18 cellular contexts compared by ENCODE assay signal in genomic region chr15:38187646-38188313, GRCh38.
DNase-seq lines count a peak whose midpoint lies in the region; ATAC-seq and TF ChIP-seq lines count a peak whose summit lies in the region.
"Had no signal": no experiment of that assay in that cellular context is flagged by ENCODE, and none has a peak within 500 bp of the region (broad histone marks: within the 10 kb centered on the region; RNA-seq: fewer than 3 reads in every experiment).

No MANE protein-coding gene starts in this region.

- no peak overlapping the region for H4K91ac ChIP-seq in IMR-90 (ENCODE audit: insufficient read depth, low read depth, low read length)

- H3K4me3 ChIP-seq in IMR-90 (ENCODE audit: insufficient read depth, low read depth, low read length) (no peak overlapping the region), left lung (no peak overlapping the region), thyroid gland (replicated peaks in 1 of 3) (no peak overlapping the region)
- H3K4me3 ChIP-seq: K562, sigmoid colon had no signal

- no peak overlapping the region for H2AFZ ChIP-seq in IMR-90 (replicated peaks; ENCODE audit: low read length, poor library complexity)
- H2AFZ ChIP-seq: parathyroid adenoma had no signal

- no peak overlapping the region for H3K9ac ChIP-seq in IMR-90 (ENCODE audit: low read depth, low read length)
- H3K9ac ChIP-seq: parathyroid adenoma had no signal

- no peak overlapping the region for H2AK5ac ChIP-seq in IMR-90 (ENCODE audit: low read depth, low read length)

- no peak overlapping the region for H2BK5ac ChIP-seq in IMR-90 (ENCODE audit: low read depth, low read length, poor library complexity, severe bottlenecking)

- no peak overlapping the region for H2BK120ac ChIP-seq in IMR-90 (ENCODE audit: low read depth, low read length)

- TF ChIP-seq POLR2A in IMR-90 (IDR thresholded peaks at IDR 0.05; ENCODE audit: low read depth, low read length) (no peak), thyroid gland (IDR thresholded peaks at IDR 0.05) (peak in 1 of 2 donors; percentile 52)

- no peaks in the 10 kb centered on the region for H3K36me3 ChIP-seq in IMR-90 (ENCODE audit: control insufficient read depth, insufficient read depth, low read length)
- H3K36me3 ChIP-seq in left lung = no peaks in the 10 kb centered on the region
- no peaks in the 10 kb centered on the region for H3K36me3 ChIP-seq in thyroid gland
- H3K36me3 ChIP-seq: sigmoid colon had no signal

- H2AK9ac ChIP-seq in IMR-90 (replicated peaks; ENCODE audit: low read depth, low read length, poor library complexity) = no peak overlapping the region

- H3K4me1 ChIP-seq in IMR-90 (ENCODE audit: control insufficient read depth, insufficient read depth, low read length) (no peaks in the 10 kb centered on the region; the same call in 1 of the 2 replicates), left lung (no peaks in the 10 kb centered on the region), thyroid gland (peaks cover 13 to 26% of the 10 kb centered on the region in 2 donors)
- H3K4me1 ChIP-seq: parathyroid adenoma, sigmoid colon had no signal

- POLR2A ChIA-PET in IMR-90 (lab: Charles Lee; ENCODE audit: unreplicated experiment) = no interaction called here

- no peak overlapping the region for H3K18ac ChIP-seq in IMR-90 (ENCODE audit: low read depth, low read length)

- intact Hi-C loops in IMR-90 (cut with micrococcal nuclease) (no loop called here), left lung (cut with DNase I) (no loop called here), thyroid gland (cut with DNase I) (no loop called here)

- H2BK15ac ChIP-seq in IMR-90 (ENCODE audit: low read depth, low read length) = no peak overlapping the region

- no peak overlapping the region for H3K56ac ChIP-seq in IMR-90 (ENCODE audit: extremely low read depth, insufficient read depth, low read length)

- ATAC-seq in IMR-90 (ENCODE audit: low read depth) = no peak
- peak; percentile 91 for ATAC-seq in left lung
- ATAC-seq in HG02852 (IDR thresholded peaks at IDR 0.05; ENCODE audit: unreplicated experiment) = no peak
- ATAC-seq in HG02885 (IDR thresholded peaks at IDR 0.05; ENCODE audit: poor library complexity, unreplicated experiment) = no peak
- ATAC-seq: activated CD4-positive, CD25-positive, alpha-beta regulatory T cell treated with anti-CD3 and anti-CD28 coated beads, Interleukin-2, amount 50 U/mL, for 24 hours; activated CD8-positive, alpha-beta T cell treated with anti-CD3 and anti-CD28 coated beads for 36 hours; HCT116; K562 had no signal

- no peak overlapping the region for H3K23ac ChIP-seq in IMR-90 (ENCODE audit: low read depth, low read length)

- H3K27ac ChIP-seq in IMR-90 (ENCODE audit: insufficient read depth, low read length) = no peak overlapping the region
- H3K27ac ChIP-seq in left lung = no peak overlapping the region
- H3K27ac ChIP-seq in thyroid gland = peak overlapping the region; percentile 60 to 82 (median 72)
- H3K27ac ChIP-seq: parathyroid adenoma, sigmoid colon had no signal

- no peak overlapping the region for H3K4ac ChIP-seq in IMR-90 (ENCODE audit: low read depth, low read length)

- no peak for TF ChIP-seq CTCF in IMR-90 (conservative IDR thresholded peaks at IDR 0.05; ENCODE audit: low read depth, low read length)
- no peak for TF ChIP-seq CTCF in left lung (IDR thresholded peaks at IDR 0.05)
- no peak for TF ChIP-seq CTCF in thyroid gland (IDR thresholded peaks at IDR 0.05)

- no TSS peak for BruUV-seq in IMR-90 (replicated peaks; lab: Mats Ljungman, UMichigan)

- no peak overlapping the region for H4K8ac ChIP-seq in IMR-90 (ENCODE audit: low read depth in 2 of 2, low read length in 2 of 2)

- dilution Hi-C loops in IMR-90 (cut with HindIII; ENCODE audit: low sequenced_read_pairs, unreplicated experiment) = no loop called here

- H3K4me2 ChIP-seq in IMR-90 (ENCODE audit: low read depth, low read length) = no peak overlapping the region

- H3K9me3 ChIP-seq in IMR-90 (ENCODE audit: control insufficient read depth, insufficient read depth, low read length) (no peaks in the 10 kb centered on the region), left lung (no peaks in the 10 kb centered on the region), thyroid gland (no peaks in the 10 kb centered on the region)
- H3K9me3 ChIP-seq: sigmoid colon had no signal

- WGBS in IMR-90 (ENCODE audit: extremely low coverage in 2 of 2, insufficient read length in 1 of 2), 2 experiments = 62% methylated on average over 5 of the region's 7 CpGs; no CpG with 5 or more reads in 1 of the 2 experiments
- WGBS in thyroid gland, 2 donors = 17 to 33% methylated on average over 7 of the region's 7 CpGs

- DNase-seq in IMR-90 (peak; percentile 10), RPMI7951 (ENCODE audit: low read depth) (peak; percentile 18), left lung (no peak), thyroid gland (peak; percentile 73 to 77), NCI-H226 (no peak)
- DNase-seq: activated CD8-positive, alpha-beta T cell treated with anti-CD3 and anti-CD28 coated beads for 36 hours; activated T-cell treated with anti-CD3 and anti-CD28 coated beads, Interleukin-2, amount 50 U/mL, for 1 hour; CD4-positive, CD25-positive, alpha-beta regulatory T cell; NCI-H1694; NCI-H2227 treated with DMSO at 0.1 percent for 48 hours; sigmoid colon; stimulated activated CD4-positive, alpha-beta T cell treated with anti-CD3 and anti-CD28 coated beads, Interleukin-15, amount 100 ng/mL, for 24 hours had no signal

- H3K9me1 ChIP-seq in IMR-90 (ENCODE audit: insufficient read depth, low read length) = no peaks in the 10 kb centered on the region

- H3K27me3 ChIP-seq in IMR-90 (ENCODE audit: control insufficient read depth, insufficient read depth, low read length) = peaks cover 37% of the 10 kb centered on the region
- no peaks in the 10 kb centered on the region for H3K27me3 ChIP-seq in left lung
- H3K27me3 ChIP-seq in thyroid gland = no peaks in the 10 kb centered on the region
- H3K27me3 ChIP-seq: sigmoid colon had no signal

- CTCF ChIA-PET in IMR-90 (lab: Yijun Ruan, JAX) = interaction anchor here (0.6 kb wide), 1 partner anchor 41 kb away, joined by 4 read pairs; no protein-coding TSS in a partner anchor

- TF ChIP-seq RAD21 in IMR-90 (IDR thresholded peaks at IDR 0.05; ENCODE audit: low read length) = no peak

- no peak overlapping the region for H3K14ac ChIP-seq in IMR-90 (replicated peaks; ENCODE audit: low read depth, low read length)

- in situ Hi-C loops in IMR-90 (cut with MboI; ENCODE audit: low sequenced_read_pairs) = loop anchor here (25.0 kb wide), 1 partner anchor 475 kb away; no protein-coding TSS in a partner anchor

- H4K20me1 ChIP-seq in IMR-90 (ENCODE audit: insufficient read depth, low read length) = no peaks in the 10 kb centered on the region

- H4K5ac ChIP-seq in IMR-90 (ENCODE audit: low read depth, low read length) = no peak overlapping the region

- no peak overlapping the region for H2BK20ac ChIP-seq in IMR-90 (ENCODE audit: low read depth, low read length)

- H3K79me1 ChIP-seq in IMR-90 (ENCODE audit: low read depth in 1 of 2, low read length in 2 of 2) = no peaks in the 10 kb centered on the region

TF ChIP-seq in IMR-90, 13 proteins besides CTCF, POLR2A, EP300 and RAD21:
- no peak for TF ChIP-seq RCOR1 (IDR thresholded peaks at IDR 0.05; ENCODE audit: insufficient replicate concordance, low read length)
- no peak for TF ChIP-seq MAZ (IDR thresholded peaks at IDR 0.05; ENCODE audit: borderline replicate concordance, low read depth, low read length)
- TF ChIP-seq MAFK (IDR thresholded peaks at IDR 0.05; ENCODE audit: low read depth, low read length) = no peak
- no peak for TF ChIP-seq CEBPB (IDR thresholded peaks at IDR 0.05; ENCODE audit: low read depth, low read length)
- TF ChIP-seq SMC3 (IDR thresholded peaks at IDR 0.05; ENCODE audit: low read depth, low read length) = no peak
- no peak for TF ChIP-seq ELK1 (IDR thresholded peaks at IDR 0.05; ENCODE audit: borderline replicate concordance, low read depth, low read length)
- TF ChIP-seq MXI1 (IDR thresholded peaks at IDR 0.05; ENCODE audit: borderline replicate concordance, low read depth, low read length) = no peak
- TF ChIP-seq NFE2L2 (IDR thresholded peaks at IDR 0.05; ENCODE audit: low read depth, low read length) = no peak
- TF ChIP-seq FOS (IDR thresholded peaks at IDR 0.05; ENCODE audit: low read depth, low read length) = no peak
- no peak for TF ChIP-seq USF2 (IDR thresholded peaks at IDR 0.05; ENCODE audit: low read depth, low read length)
- no peak for TF ChIP-seq BHLHE40 (IDR thresholded peaks at IDR 0.05; ENCODE audit: low read depth, low read length)
- no peak for TF ChIP-seq RFX5 (IDR thresholded peaks at IDR 0.05; ENCODE audit: low read depth, low read length)
- no peak for TF ChIP-seq CHD1 (IDR thresholded peaks at IDR 0.05; ENCODE audit: low read depth, low read length)

Comparison
In these comparisons a context has a peak if more than half of its experiments do, and no peak if none do; other contexts are left out.
1. DNase-seq: peak in IMR-90 (single experiment), RPMI7951 (single experiment) and thyroid gland (2 of 2); none in left lung (0 of 2) and NCI-H226 (single experiment).
2. H3K27ac ChIP-seq: peak in thyroid gland (3 of 3); none in IMR-90 (single experiment) and left lung (0 of 2).